ENCODE assay signal across 9 cellular contexts in genomic region chr1:66300986-66301451, GRCh38.
A peak's percentile ranks its signal among the peaks of the same experiment; 100 is the strongest.
DNase-seq lines count a peak whose midpoint lies in the region; ATAC-seq and TF ChIP-seq lines count a peak whose summit lies in the region.
"Had no signal": no experiment of that assay in that cellular context is flagged by ENCODE, and none has a peak within 500 bp of the region (broad histone marks: within the 10 kb centered on the region; RNA-seq: fewer than 3 reads in every experiment).

No MANE protein-coding gene starts in this region.

- DNase-seq in GM12864 (ENCODE audit: low read depth) (peak; percentile 77), left colon (no peak), mucosa of gallbladder (ENCODE audit: low spot score) (no peak), HAP-1 (ENCODE audit: low spot score in 2 of 2) (no peak), germinal center (ENCODE audit: low spot score) (no peak)
- DNase-seq in activated naive CD4-positive, alpha-beta T cell treated with anti-CD3 and anti-CD28 coated beads, Interleukin-2, amount 50 U/mL, for 72 hours (ENCODE audit: low spot score in 2 of 2) = peak in 1 of 2 donors; percentile 27

- H3K4me2 ChIP-seq in KMS-11 = peak overlapping the region; percentile 57

- no peaks in the 10 kb centered on the region for H3K27me3 ChIP-seq in KMS-11 (ENCODE audit: insufficient read depth, low read depth)
- H3K27me3 ChIP-seq in HAP-1 (ENCODE audit: low read depth) = no peaks in the 10 kb centered on the region

- intact Hi-C loops in left colon (cut with DNase I, micrococcal nuclease) = no loop called here

- H3K27ac Mint-ChIP-seq in activated naive CD4-positive, alpha-beta T cell treated with anti-CD3 and anti-CD28 coated beads, Interleukin-2, amount 50 U/mL, for 72 hours = peak overlapping the region; percentile 73 to 89

- TF ChIP-seq CTCF in GM12864 (IDR thresholded peaks at IDR 0.05; ENCODE audit: low read depth, low read length, missing control alignments) (no peak), KMS-11 (conservative IDR thresholded peaks at IDR 0.05; ENCODE audit: low read depth, low read length) (no peak)

- no peaks in the 10 kb centered on the region for H3K79me2 ChIP-seq in KMS-11 (ENCODE audit: insufficient read depth, low read depth)

- peak overlapping the region; percentile 64 for H3K27ac ChIP-seq in KMS-11
- H3K27ac ChIP-seq: SK-N-MC had no signal

- H3K36me3 Mint-ChIP-seq in activated naive CD4-positive, alpha-beta T cell treated with anti-CD3 and anti-CD28 coated beads, Interleukin-2, amount 50 U/mL, for 72 hours = no peaks in the 10 kb centered on the region

- H3K9me3 Mint-ChIP-seq in activated naive CD4-positive, alpha-beta T cell treated with anti-CD3 and anti-CD28 coated beads, Interleukin-2, amount 50 U/mL, for 72 hours = no peaks in the 10 kb centered on the region

- H3K4me3 ChIP-seq in GM12864 (ENCODE audit: low read depth, low read length) (peak overlapping the region; percentile 42; the same call in 1 of the 2 replicates), KMS-11 (IDR thresholded peaks at IDR 0.05; ENCODE audit: insufficient read depth, low read depth, low read length) (no peak overlapping the region), HAP-1 (no peak overlapping the region)
- H3K4me3 ChIP-seq: SK-N-MC had no signal

- peaks cover 56% of the 10 kb centered on the region for H3K4me1 ChIP-seq in KMS-11 (ENCODE audit: low read depth, poor library complexity, severe bottlenecking)
- no peaks in the 10 kb centered on the region for H3K4me1 ChIP-seq in HAP-1

- in situ Hi-C loops in HAP-1 (cut with MboI; ENCODE audit: low sequenced_read_pairs) = no loop called here

- ATAC-seq in GM21717 (IDR thresholded peaks at IDR 0.05; ENCODE audit: unreplicated experiment) = peak; percentile 77
- peak; percentile 95 to 96 for ATAC-seq in activated naive CD4-positive, alpha-beta T cell treated with anti-CD3 and anti-CD28 coated beads, Interleukin-2, amount 50 U/mL, for 72 hours
- ATAC-seq in left colon = peak; percentile 64

- H3K9ac ChIP-seq in KMS-11 = peak overlapping the region; percentile 47

- no peaks in the 10 kb centered on the region for H4K20me1 ChIP-seq in KMS-11 (ENCODE audit: insufficient read depth)

- no peaks in the 10 kb centered on the region for H3K9me3 ChIP-seq in HAP-1

- peak overlapping the region; percentile 69 for H2AFZ ChIP-seq in KMS-11 (ENCODE audit: low read depth)

- H3K36me3 ChIP-seq in KMS-11 (ENCODE audit: insufficient read depth) (no peaks in the 10 kb centered on the region), HAP-1 (replicated peaks) (no peaks in the 10 kb centered on the region)
